Comparison of ENCODE assay signal across 27 cellular contexts in genomic region chr15:85128636-85129035, GRCh38.
DNase-seq lines count a peak whose midpoint lies in the region; ATAC-seq, FAIRE-seq and TF ChIP-seq lines count a peak whose summit lies in the region.
"Had no signal": no experiment of that assay in that cellular context is flagged by ENCODE, and none has a peak within 500 bp of the region (broad histone marks: within the 10 kb centered on the region; RNA-seq: fewer than 3 reads in every experiment).

No MANE protein-coding gene starts in this region.

- peak; percentile 45 for DNase-seq in EH (ENCODE audit: low read depth)
- peak; percentile 56 for DNase-seq in LHCN-M2 (ENCODE audit: low read depth)
- DNase-seq in K562 (ENCODE audit: extremely low read depth in 1 of 4, low spot score in 3 of 4) = no peak
- DNase-seq in foreskin keratinocyte = peak; percentile 38 to 50
- no peak for DNase-seq in cardiac septum (ENCODE audit: low spot score)
- no peak for DNase-seq in GM19239 (ENCODE audit: insufficient read length, low spot score)
- DNase-seq: CD4-positive, CD25-positive, alpha-beta regulatory T cell; GDM1; KG1; NCI-H1092 treated with DMSO at 0.1 percent for 48 hours; NCI-H1436; NCI-H187; NCI-H2171 treated with DMSO at 0.1 percent for 48 hours; NCI-H524; NCI-H774; PC-9; Right ventricle myocardium superior; RPMI8226; T-cell had no signal

- ATAC-seq in K562 (no peak), foreskin keratinocyte (no peak), HG02884 (IDR thresholded peaks at IDR 0.05; ENCODE audit: unreplicated experiment) (no peak), HG03457 (IDR thresholded peaks at IDR 0.05; ENCODE audit: unreplicated experiment) (no peak)
- ATAC-seq: HCT116, T-cell had no signal

- no peak overlapping the region for H3K4me2 ChIP-seq in K562 (ENCODE audit: insufficient read depth, low read length)
- H3K4me2 ChIP-seq: BLaER1, PC-9 had no signal

- no peak overlapping the region for H2AFZ ChIP-seq in K562 (ENCODE audit: low read depth, low read length)
- H2AFZ ChIP-seq: PC-9 had no signal

- H3K4me3 ChIP-seq in K562 = no peak overlapping the region
- H3K4me3 ChIP-seq: BLaER1, PC-9 had no signal

- TF ChIP-seq RAD21 in K562 (CRISPR knock-in tag; conservative IDR thresholded peaks at IDR 0.05 in 1 of 2, IDR thresholded peaks at IDR 0.05 in 1 of 2) = no peak

- CTCF ChIA-PET in K562 (lab: Yijun Ruan, JAX; ENCODE audit: low intra/inter-chr PET ratio) = no interaction called here

- POLR2A ChIA-PET in K562 (lab: Yijun Ruan, JAX) = no interaction called here

- H3K27me3 ChIP-seq in K562 (ENCODE audit: control insufficient read depth in 2 of 2, insufficient read depth in 2 of 2, low read length in 2 of 2) = no peaks in the 10 kb centered on the region
- H3K27me3 ChIP-seq in foreskin keratinocyte = no peaks in the 10 kb centered on the region
- H3K27me3 ChIP-seq: BLaER1 had no signal

- no peaks in the 10 kb centered on the region for H4K20me1 ChIP-seq in K562 (replicated peaks; ENCODE audit: control insufficient read depth, insufficient read depth, low read length)
- H4K20me1 ChIP-seq: BLaER1 had no signal

- H3K36me3 ChIP-seq in K562 (ENCODE audit: control insufficient read depth, insufficient read depth, low read length) = peaks cover 41% of the 10 kb centered on the region

- no peak for TF ChIP-seq EP300 in K562 (IDR thresholded peaks at IDR 0.05; ENCODE audit: low read length)

- TF ChIP-seq POLR2A in K562 (conservative IDR thresholded peaks at IDR 0.05) = no peak

- no TSS peak for BruUV-seq in K562 (replicated peaks; lab: Mats Ljungman, UMichigan)

- H3K27ac ChIP-seq in K562 (ENCODE audit: extremely low read depth, low read depth, low read length) = no peak overlapping the region
- H3K27ac ChIP-seq in foreskin keratinocyte = no peak overlapping the region
- H3K27ac ChIP-seq: BLaER1, PC-9 had no signal

- H3K4me1 ChIP-seq in K562 (replicated peaks in 1 of 2; ENCODE audit: control insufficient read depth in 2 of 2, insufficient read depth in 2 of 2, low read length in 2 of 2) (no peaks in the 10 kb centered on the region), foreskin keratinocyte (peaks cover 13% of the 10 kb centered on the region)

- H3K9me1 ChIP-seq in K562 (ENCODE audit: control insufficient read depth, insufficient read depth, low read length) = no peaks in the 10 kb centered on the region

- FAIRE-seq in K562 (lab: Jason Lieb, UNC) (peak; percentile 40), GM19239 (lab: Jason Lieb, UNC) (no peak)
- FAIRE-seq: D721Med, GM12891, H1, HTR-8/SVneo had no signal

- TF ChIP-seq CTCF in K562 (IDR thresholded peaks at IDR 0.05 in 2 of 3, conservative IDR thresholded peaks at IDR 0.05 in 1 of 3; ENCODE audit: insufficient read depth in 2 of 3, low read depth in 1 of 3, low read length in 3 of 3) (no peak), foreskin keratinocyte (conservative IDR thresholded peaks at IDR 0.05) (no peak)

- no peak overlapping the region for H3K9ac ChIP-seq in K562 (ENCODE audit: insufficient read depth in 1 of 2, low read depth in 2 of 2, low read length in 2 of 2)
- H3K9ac ChIP-seq: BLaER1 had no signal

- intact Hi-C loops in K562 (cut with micrococcal nuclease) = no loop called here
- intact Hi-C loops in cardiac septum (cut with DNase I) = no loop called here

- H3K79me2 ChIP-seq in K562 (ENCODE audit: control insufficient read depth, insufficient read depth, low read length) = no peaks in the 10 kb centered on the region

- no peaks in the 10 kb centered on the region for H3K9me3 ChIP-seq in K562 (replicated peaks; ENCODE audit: control insufficient read depth, insufficient read depth, low read depth, low read length)

- in situ Hi-C loops in K562 (cut with MboI) = no loop called here

TF ChIP-seq in K562, 482 proteins besides CTCF, POLR2A, EP300 and RAD21:
- TF ChIP-seq CC2D1A (IDR thresholded peaks at IDR 0.05) = no peak
- no peak for TF ChIP-seq PHB (CRISPR knock-in tag; IDR thresholded peaks at IDR 0.05)
- TF ChIP-seq HIVEP1 (CRISPR knock-in tag; IDR thresholded peaks at IDR 0.05) = no peak
- TF ChIP-seq XRCC3 (IDR thresholded peaks at IDR 0.05) = no peak
TF ChIP-seq in K562: peak in this region for 0.

Comparison
In these comparisons a context has a peak if more than half of its experiments do, and no peak if none do; other contexts are left out.
1. DNase-seq: peak in EH (single experiment), LHCN-M2 (single experiment) and foreskin keratinocyte (2 of 2); none in K562 (0 of 4), cardiac septum (single experiment) and GM19239 (single experiment).